11 cellular contexts compared by ENCODE assay signal in genomic region chr1:86687595-86687994, GRCh38. TPM values are rescaled to one million over a fixed set of nuclear protein-coding genes. Genes with fewer than 3 reads are reported as not detected.
A peak's percentile ranks its signal among the peaks of the same experiment; 100 is the strongest.
DNase-seq lines count a peak whose midpoint lies in the region; ATAC-seq, FAIRE-seq and TF ChIP-seq lines count a peak whose summit lies in the region.
"Had no signal": no experiment of that assay in that cellular context is flagged by ENCODE, and none has a peak within 500 bp of the region (broad histone marks: within the 10 kb centered on the region; RNA-seq: fewer than 3 reads in every experiment).

No MANE protein-coding gene starts in this region.

- no peak for TF ChIP-seq CTCF in pancreas (IDR thresholded peaks at IDR 0.05)

- H3K4me1 ChIP-seq in pancreas: no peaks in the 10 kb centered on the region
- H3K4me1 ChIP-seq: BLaER1 had no signal

- FAIRE-seq in colon (lab: Jason Lieb, UNC): peak; percentile 77
- FAIRE-seq in pancreas (lab: Jason Lieb, UNC): peak; percentile 96

- ATAC-seq in pancreas (no peak), HG02852 (IDR thresholded peaks at IDR 0.05; ENCODE audit: unreplicated experiment) (no peak)

- H3K36me3 ChIP-seq in pancreas: no peaks in the 10 kb centered on the region
- H3K36me3 ChIP-seq: BLaER1 had no signal

- no peaks in the 10 kb centered on the region for H3K27me3 ChIP-seq in pancreas
- H3K27me3 ChIP-seq: BLaER1 had no signal

- 89 to 91% methylated on average over 1 of the region's 1 CpG for WGBS in pancreas, 2 donors

- intact Hi-C loops in pancreas (cut with DNase I): no loop called here

- DNase-seq in NCI-H446 treated with DMSO at 0.1 percent for 48 hours (lab: John Stamatoyannopoulos, UW): peak; percentile 5
- DNase-seq in NCI-H446 (lab: John Stamatoyannopoulos, UW): no peak
- DNase-seq in NCI-H1105 (lab: John Stamatoyannopoulos, UW): peak; percentile 37
- no peak for DNase-seq in pancreas
- DNase-seq in NCI-H128 (lab: John Stamatoyannopoulos, UW; ENCODE audit: unreplicated experiment): no peak
- no peak for DNase-seq in RPMI8226

- no peak overlapping the region for H3K27ac ChIP-seq in pancreas
- H3K27ac ChIP-seq: BLaER1, epithelial cell of prostate, KMS-11 had no signal

- no peaks in the 10 kb centered on the region for H3K9me3 ChIP-seq in pancreas
- H3K9me3 ChIP-seq: BLaER1 had no signal

- no peak overlapping the region for H3K4me3 ChIP-seq in pancreas
- H3K4me3 ChIP-seq: BLaER1 had no signal

RNA-seq across cellular contexts. Expression of gene SH3GLB1, which starts 16.8 kb away (rescaled TPM):
- 10 to 100 TPM; 37.5 to 48.3 (median 41.6) TPM for total RNA-seq in pancreas
- polyA plus RNA-seq in pancreas: 10 to 100 TPM; 15.3 to 32.1 TPM

Comparison
In these comparisons a context has a peak if more than half of its experiments do, and no peak if none do; other contexts are left out.
1. DNase-seq: peak in NCI-H446 treated with DMSO at 0.1 percent for 48 hours (single experiment) and NCI-H1105 (single experiment); none in NCI-H446 (0 of 2), pancreas (0 of 6), NCI-H128 (single experiment) and RPMI8226 (single experiment).